Comparison of ENCODE assay signal across 9 cellular contexts in the genomic region with DNA sequence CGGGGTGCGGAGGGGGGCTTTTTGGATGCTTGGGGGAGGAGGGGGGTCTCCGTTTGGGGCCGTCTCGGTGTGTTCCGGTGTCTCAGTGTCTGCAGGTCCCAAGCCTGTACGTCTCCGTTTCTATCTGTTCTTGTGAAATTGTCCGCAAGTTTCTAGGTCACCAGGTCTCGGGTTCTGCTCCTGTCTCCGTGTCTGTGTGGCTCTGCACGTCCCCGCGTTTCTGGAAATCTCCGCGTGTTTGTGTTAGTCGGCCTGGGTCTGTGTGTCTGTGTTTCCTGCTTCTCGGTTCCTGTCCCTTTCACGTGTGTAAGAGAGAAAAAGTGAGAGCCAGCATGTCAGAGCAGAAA. TPM values are rescaled to one million over a fixed set of nuclear protein-coding genes. Genes with fewer than 3 reads are reported as not detected.
A peak's percentile ranks its signal among the peaks of the same experiment; 100 is the strongest.
DNase-seq lines count a peak whose midpoint lies in the region; ATAC-seq lines count a peak whose summit lies in the region.
"Had no signal": no experiment of that assay in that cellular context is flagged by ENCODE, and none has a peak within 500 bp of the region (broad histone marks: within the 10 kb centered on the region; RNA-seq: fewer than 3 reads in every experiment).

No MANE protein-coding gene starts in this region.

- peak overlapping the region; percentile 25 for H3K9ac ChIP-seq in iPS-18a (ENCODE audit: low read length)

- H3K4me3 Mint-ChIP-seq in activated naive CD8-positive, alpha-beta T cell treated with anti-CD3 and anti-CD28 coated beads for 36 hours = peak overlapping the region; percentile 87

- no peaks in the 10 kb centered on the region for H3K9me3 Mint-ChIP-seq in activated naive CD8-positive, alpha-beta T cell treated with anti-CD3 and anti-CD28 coated beads for 36 hours

- H3K27ac Mint-ChIP-seq in activated naive CD8-positive, alpha-beta T cell treated with anti-CD3 and anti-CD28 coated beads for 36 hours = peak overlapping the region; percentile 90

- peaks cover 35% of the 10 kb centered on the region for H3K27me3 Mint-ChIP-seq in activated naive CD8-positive, alpha-beta T cell treated with anti-CD3 and anti-CD28 coated beads for 36 hours

- no peak for ATAC-seq in GM19324 (IDR thresholded peaks at IDR 0.05; ENCODE audit: low FRiP score, unreplicated experiment)

- H3K4me1 ChIP-seq in iPS-18a (ENCODE audit: control insufficient read depth, low read depth, low read length) = peaks cover 9% of the 10 kb centered on the region

- H3K36me3 Mint-ChIP-seq in activated naive CD8-positive, alpha-beta T cell treated with anti-CD3 and anti-CD28 coated beads for 36 hours = peaks cover 3% of the 10 kb centered on the region

- DNase-seq in SIG-M5 treated with dmso at 0.1 percent for 504 hours (lab: John Stamatoyannopoulos, UW; ENCODE audit: unreplicated experiment) (peak; percentile 16), SIG-M5 (lab: John Stamatoyannopoulos, UW) (no peak), AG08396 (ENCODE audit: low spot score) (no peak), DMS153 treated with DMSO at 0.1 percent for 48 hours (lab: John Stamatoyannopoulos, UW; ENCODE audit: unreplicated experiment) (no peak)
- DNase-seq in activated naive CD8-positive, alpha-beta T cell treated with anti-CD3 and anti-CD28 coated beads for 36 hours = peak; percentile 21
- DNase-seq in stimulated activated CD4-positive, alpha-beta T cell treated with anti-CD3 and anti-CD28 coated beads, Interleukin-15, amount 100 ng/mL, for 24 hours = peak; percentile 46

- H3K27me3 ChIP-seq in iPS-18a (ENCODE audit: control insufficient read depth, insufficient read depth, low read length) = peaks cover 53% of the 10 kb centered on the region

- H3K36me3 ChIP-seq in iPS-18a (ENCODE audit: control insufficient read depth, low read depth, low read length) = no peaks in the 10 kb centered on the region

- H3K9me3 ChIP-seq in iPS-18a (ENCODE audit: control insufficient read depth, low read depth, low read length) = no peaks in the 10 kb centered on the region

- H3K4me3 ChIP-seq in iPS-18a (ENCODE audit: low read length) = peak overlapping the region; percentile 71

- peaks cover 18% of the 10 kb centered on the region for H3K4me1 Mint-ChIP-seq in activated naive CD8-positive, alpha-beta T cell treated with anti-CD3 and anti-CD28 coated beads for 36 hours

- H3K27ac ChIP-seq in iPS-18a (ENCODE audit: low read length) = no peak overlapping the region
- H3K27ac ChIP-seq: C4-2B had no signal

RNA-seq across cellular contexts. Expression of gene COL27A1, which starts 0.9 kb away (rescaled TPM):
- 10 to 100 TPM; 11.4 to 12.2 TPM for total RNA-seq in activated naive CD8-positive, alpha-beta T cell treated with anti-CD3 and anti-CD28 coated beads for 36 hours

RNA-seq across cellular contexts. Expression of gene KIF12, which starts 57.2 kb away (rescaled TPM):
- total RNA-seq in activated naive CD8-positive, alpha-beta T cell treated with anti-CD3 and anti-CD28 coated beads for 36 hours = not detected

Comparison
In these comparisons a context has a peak if more than half of its experiments do, and no peak if none do; other contexts are left out.
1. DNase-seq: peak in SIG-M5 treated with dmso at 0.1 percent for 504 hours (single experiment), activated naive CD8-positive, alpha-beta T cell treated with anti-CD3 and anti-CD28 coated beads for 36 hours (single experiment) and stimulated activated CD4-positive, alpha-beta T cell treated with anti-CD3 and anti-CD28 coated beads, Interleukin-15, amount 100 ng/mL, for 24 hours (single experiment); none in SIG-M5 (single experiment), AG08396 (single experiment) and DMS153 treated with DMSO at 0.1 percent for 48 hours (single experiment).